ENCODE assay signal across 12 cellular contexts in genomic region chr11:120306519-120307242, GRCh38. TPM values are rescaled to one million over a fixed set of nuclear protein-coding genes. Genes with fewer than 3 reads are reported as not detected.
DNase-seq lines count a peak whose midpoint lies in the region; ATAC-seq, FAIRE-seq and TF ChIP-seq lines count a peak whose summit lies in the region.
"Had no signal": no experiment of that assay in that cellular context is flagged by ENCODE, and none has a peak within 500 bp of the region (broad histone marks: within the 10 kb centered on the region; RNA-seq: fewer than 3 reads in every experiment).

No MANE protein-coding gene starts in this region.

- H3K4me3 ChIP-seq in A549 (no peak overlapping the region), HEK293 (ENCODE audit: low read depth, low read length) (no peak overlapping the region), adipocyte (ENCODE audit: low read length) (no peak overlapping the region), ovary (no peak overlapping the region)

- H3K9me3 ChIP-seq in A549: no peaks in the 10 kb centered on the region
- no peaks in the 10 kb centered on the region for H3K9me3 ChIP-seq in HEK293 (ENCODE audit: control insufficient read depth, insufficient read depth, low read depth, low read length)
- H3K9me3 ChIP-seq in adipocyte (ENCODE audit: control insufficient read depth, low read length): no peaks in the 10 kb centered on the region
- H3K9me3 ChIP-seq in ovary: no peaks in the 10 kb centered on the region
- H3K9me3 ChIP-seq: neutrophil had no signal

- TF ChIP-seq CTCF in A549 (IDR thresholded peaks at IDR 0.05) (no peak; the same call in 2 of the 3 replicates), HEK293 (tag by site-specific recombination; IDR thresholded peaks at IDR 0.05) (0 out of 2 replicates have a peak, but pooled peaks have one; percentile 20), ovary (IDR thresholded peaks at IDR 0.05) (no peak)

- TF ChIP-seq POLR2A in A549 (IDR thresholded peaks at IDR 0.05; ENCODE audit: low read length) (no peak), ovary (IDR thresholded peaks at IDR 0.05) (no peak)

- H3K36me3 ChIP-seq in HEK293 (ENCODE audit: control insufficient read depth in 2 of 2, insufficient read depth in 1 of 2, low read length in 2 of 2) (no peaks in the 10 kb centered on the region), adipocyte (ENCODE audit: control insufficient read depth, insufficient read depth, low read length, severe bottlenecking) (no peaks in the 10 kb centered on the region), ovary (no peaks in the 10 kb centered on the region)
- H3K36me3 ChIP-seq: neutrophil had no signal

- H3K27ac ChIP-seq in A549: no peak overlapping the region
- H3K27ac ChIP-seq in HEK293 (ENCODE audit: extremely low read depth, low read depth, low read length): no peak overlapping the region
- H3K27ac ChIP-seq in ovary: no peak overlapping the region
- H3K27ac ChIP-seq: C4-2B, neutrophil had no signal

- DNase-seq in A549 (ENCODE audit: low read depth in 1 of 2, low spot score in 1 of 2) (peak; percentile 31 to 65), adipocyte (ENCODE audit: low read depth) (peak; percentile 84), iPS DF 19.7 (ENCODE audit: low read depth, low spot score) (peak; percentile 45), HUDEP-2 (lab: John Stamatoyannopoulos, UW; ENCODE audit: unreplicated experiment in 76 of 76) (no peak), ovary (no peak), NCI-H2081 (lab: John Stamatoyannopoulos, UW) (no peak)
- DNase-seq in activated effector memory CD4-positive, alpha-beta T cell treated with anti-CD3 and anti-CD28 coated beads, Interleukin-2, amount 50 U/mL, for 16 hours: no peak
- DNase-seq: Karpas-422; stimulated activated naive CD4-positive, alpha-beta T cell had no signal

- TF ChIP-seq EP300 in A549 (IDR thresholded peaks at IDR 0.05) (no peak), ovary (IDR thresholded peaks at IDR 0.05) (no peak)

- CTCF ChIA-PET in A549 (lab: Yijun Ruan, JAX): interaction anchor here (1.0 to 15.7 kb wide), 5 partner anchors 8 to 135 kb away, joined by 3 to 407 read pairs (median 3); partner anchors contain the start of gene POU2F3
- CTCF ChIA-PET in HEK293 (lab: Yijun Ruan, JAX): interaction anchor here (0.7 to 14.7 kb wide), 8 partner anchors 9 to 108 kb away, joined by 3 to 349 read pairs (median 3); no protein-coding TSS in a partner anchor

- intact Hi-C loops in ovary (cut with DNase I): no loop called here

- whole genome bisulfite sequencing in A549 (ENCODE audit: missing lambda C conversion rate): 36% methylated on average over 11 of the region's 11 CpGs
- 49 to 55% (median 49%) methylated on average over 11 of the region's 11 CpGs for WGBS in ovary, 3 donors

- H3K27me3 ChIP-seq in adipocyte (replicated peaks; ENCODE audit: control insufficient read depth, insufficient read depth, low read length): no peaks in the 10 kb centered on the region
- H3K27me3 ChIP-seq in ovary: no peaks in the 10 kb centered on the region

- no peak for TF ChIP-seq RAD21 in A549 (conservative IDR thresholded peaks at IDR 0.05 in 1 of 2, IDR thresholded peaks at IDR 0.05 in 1 of 2)

- FAIRE-seq in A549 (lab: Jason Lieb, UNC): no peak

- H3K4me2 ChIP-seq in A549: 0 out of 3 replicates have a peak overlapping the region, but pooled peaks have one; percentile 5

- POLR2A ChIA-PET in A549 (lab: Yijun Ruan, JAX): no interaction called here
- POLR2A ChIA-PET in HEK293 (lab: Yijun Ruan, JAX): no interaction called here

- no peak overlapping the region for H3K9ac ChIP-seq in adipocyte (ENCODE audit: low read length)

- H3K4me1 ChIP-seq in A549 (peaks cover 16% of the 10 kb centered on the region), HEK293 (ENCODE audit: control insufficient read depth, insufficient read depth, low read length) (no peaks in the 10 kb centered on the region), adipocyte (ENCODE audit: control insufficient read depth, insufficient read depth, low read length) (peaks cover 10% of the 10 kb centered on the region), ovary (ENCODE audit: insufficient read depth) (no peaks in the 10 kb centered on the region)

- ATAC-seq in A549: peak; percentile 67 to 74

TF ChIP-seq in A549, 52 proteins besides CTCF, POLR2A, EP300 and RAD21:
- TF ChIP-seq HOXB13 (CRISPR knock-in tag; IDR thresholded peaks at IDR 0.05; ENCODE audit: low read depth): no peak
- TF ChIP-seq HES2 (IDR thresholded peaks at IDR 0.05): no peak
- TF ChIP-seq HMGXB4 (CRISPR knock-in tag; IDR thresholded peaks at IDR 0.05; ENCODE audit: borderline replicate concordance): no peak
- no peak for TF ChIP-seq SREBF2 (IDR thresholded peaks at IDR 0.05)
- TF ChIP-seq RARB (CRISPR knock-in tag; IDR thresholded peaks at IDR 0.05): no peak
- no peak for TF ChIP-seq PHF8 (IDR thresholded peaks at IDR 0.05; ENCODE audit: borderline replicate concordance, low read depth)
- no peak for TF ChIP-seq NPAS2 (CRISPR knock-in tag; IDR thresholded peaks at IDR 0.05; ENCODE audit: borderline replicate concordance)
- TF ChIP-seq MAZ (IDR thresholded peaks at IDR 0.05; ENCODE audit: borderline replicate concordance, low read depth, low read length): no peak
- TF ChIP-seq HOXB5 (CRISPR knock-in tag; IDR thresholded peaks at IDR 0.05): no peak
- TF ChIP-seq JUN (IDR thresholded peaks at IDR 0.05): no peak
- TF ChIP-seq RNF2 (IDR thresholded peaks at IDR 0.05; ENCODE audit: borderline replicate concordance, low read depth): no peak

TF ChIP-seq in HEK293, 187 proteins besides CTCF, POLR2A, EP300 and RAD21 (continues in another document):
- TF ChIP-seq ZBTB8A (tag by site-specific recombination; IDR thresholded peaks at IDR 0.05) (no peak), ZNF121 (tag by site-specific recombination; IDR thresholded peaks at IDR 0.05) (no peak), ZNF777 (tag by site-specific recombination; IDR thresholded peaks at IDR 0.05; ENCODE audit: borderline replicate concordance) (no peak), ZNF416 (tag by site-specific recombination; IDR thresholded peaks at IDR 0.05) (no peak), ZNF544 (tag by site-specific recombination; IDR thresholded peaks at IDR 0.05) (no peak), ZNF169 (tag by site-specific recombination; IDR thresholded peaks at IDR 0.05) (no peak), ZNF274 (IDR thresholded peaks at IDR 0.05; ENCODE audit: low read length) (no peak), ZNF274 (tag by site-specific recombination; IDR thresholded peaks at IDR 0.05; ENCODE audit: borderline replicate concordance) (no peak), INSM2 (tag by site-specific recombination; IDR thresholded peaks at IDR 0.05) (no peak), ZNF341 (tag by site-specific recombination; IDR thresholded peaks at IDR 0.05; ENCODE audit: low read depth) (peak; percentile 83), ZNF335 (tag by site-specific recombination; conservative IDR thresholded peaks at IDR 0.05) (peak; percentile 99), ZNF2 (tag by site-specific recombination; IDR thresholded peaks at IDR 0.05) (0 out of 2 replicates have a peak, but pooled peaks have one; percentile 30)
- TF ChIP-seq, protein P1, sequence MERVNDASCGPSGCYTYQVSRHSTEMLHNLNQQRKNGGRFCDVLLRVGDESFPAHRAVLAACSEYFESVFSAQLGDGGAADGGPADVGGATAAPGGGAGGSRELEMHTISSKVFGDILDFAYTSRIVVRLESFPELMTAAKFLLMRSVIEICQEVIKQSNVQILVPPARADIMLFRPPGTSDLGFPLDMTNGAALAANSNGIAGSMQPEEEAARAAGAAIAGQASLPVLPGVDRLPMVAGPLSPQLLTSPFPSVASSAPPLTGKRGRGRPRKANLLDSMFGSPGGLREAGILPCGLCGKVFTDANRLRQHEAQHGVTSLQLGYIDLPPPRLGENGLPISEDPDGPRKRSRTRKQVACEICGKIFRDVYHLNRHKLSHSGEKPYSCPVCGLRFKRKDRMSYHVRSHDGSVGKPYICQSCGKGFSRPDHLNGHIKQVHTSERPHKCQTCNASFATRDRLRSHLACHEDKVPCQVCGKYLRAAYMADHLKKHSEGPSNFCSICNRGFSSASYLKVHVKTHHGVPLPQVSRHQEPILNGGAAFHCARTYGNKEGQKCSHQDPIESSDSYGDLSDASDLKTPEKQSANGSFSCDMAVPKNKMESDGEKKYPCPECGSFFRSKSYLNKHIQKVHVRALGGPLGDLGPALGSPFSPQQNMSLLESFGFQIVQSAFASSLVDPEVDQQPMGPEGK (tag by site-specific recombination; IDR thresholded peaks at IDR 0.05): no peak

RNA-seq across cellular contexts. Expression of gene TLCD5, which starts 18.4 kb away (rescaled TPM):
- 12.9 TPM in 2 replicates for polyA plus RNA-seq in A549 (2011; rRNA removed)
- polyA plus RNA-seq in A549 (2012; cell fraction: cytosol; rRNA removed): 5.0 and 5.3 TPM in 2 replicates
- polyA plus RNA-seq in A549 (2012; cell fraction: nucleus; rRNA removed): 3.8 and 8.8 TPM in 2 replicates
- 5.8 to 6.1 TPM (median 6.0 TPM) in 3 replicates for polyA plus RNA-seq in A549 (2017; fragmentation: RNase III; extraction: RNeasy Plus Mini Kit Qiagen cat#74134 plus additional on column Dnase treatment)
- 9.5 and 10.1 TPM in 2 replicates for polyA minus RNA-seq in A549 (2011; rRNA and poly(A)+ RNA removed)
- total RNA-seq in ovary: 10 to 100 TPM in 1 of 7 donors, 1 to 10 TPM in 6; 4.0 to 13.2 (median 8.2) TPM
- polyA plus RNA-seq in ovary: 1 to 10 TPM; 5.0 to 9.1 TPM

RNA-seq across cellular contexts. Expression of gene ARHGEF12, which starts 29.5 kb away (rescaled TPM):
- polyA plus RNA-seq in A549 (2011; rRNA removed) (27.2 and 31.5 TPM in 2 replicates), A549 (2017; fragmentation: RNase III; extraction: RNeasy Plus Mini Kit Qiagen cat#74134 plus additional on column Dnase treatment) (16.4 to 18.0 TPM (median 16.7 TPM) in 3 replicates), ovary (10 to 100 TPM; 22.1 to 45.7 TPM)
- 4.0 and 4.9 TPM in 2 replicates for polyA plus RNA-seq in A549 (2012; cell fraction: cytosol; rRNA removed)
- polyA plus RNA-seq in A549 (2012; cell fraction: nucleus; rRNA removed): 2.7 and 4.8 TPM in 2 replicates
- 48.9 and 49.8 TPM in 2 replicates for polyA minus RNA-seq in A549 (2011; rRNA and poly(A)+ RNA removed)
- total RNA-seq in ovary: 10 to 100 TPM; 66.0 to 92.9 (median 81.6) TPM

Comparison
In these comparisons a context has a peak if more than half of its experiments do, and no peak if none do; other contexts are left out.
1. DNase-seq: peak in A549 (2 of 2), adipocyte (single experiment) and iPS DF 19.7 (single experiment); none in HUDEP-2 (0 of 76), ovary (0 of 5), NCI-H2081 (0 of 2) and activated effector memory CD4-positive, alpha-beta T cell treated with anti-CD3 and anti-CD28 coated beads, Interleukin-2, amount 50 U/mL, for 16 hours (single experiment).
2. Of the 5 proteins assayed by ChIP-seq in both HEK293 and A549: peak only in HEK293: CTCF; only in A549: none; in both: none; in neither: 4.